ENCODE assay signal across 12 cellular contexts in the genomic region with DNA sequence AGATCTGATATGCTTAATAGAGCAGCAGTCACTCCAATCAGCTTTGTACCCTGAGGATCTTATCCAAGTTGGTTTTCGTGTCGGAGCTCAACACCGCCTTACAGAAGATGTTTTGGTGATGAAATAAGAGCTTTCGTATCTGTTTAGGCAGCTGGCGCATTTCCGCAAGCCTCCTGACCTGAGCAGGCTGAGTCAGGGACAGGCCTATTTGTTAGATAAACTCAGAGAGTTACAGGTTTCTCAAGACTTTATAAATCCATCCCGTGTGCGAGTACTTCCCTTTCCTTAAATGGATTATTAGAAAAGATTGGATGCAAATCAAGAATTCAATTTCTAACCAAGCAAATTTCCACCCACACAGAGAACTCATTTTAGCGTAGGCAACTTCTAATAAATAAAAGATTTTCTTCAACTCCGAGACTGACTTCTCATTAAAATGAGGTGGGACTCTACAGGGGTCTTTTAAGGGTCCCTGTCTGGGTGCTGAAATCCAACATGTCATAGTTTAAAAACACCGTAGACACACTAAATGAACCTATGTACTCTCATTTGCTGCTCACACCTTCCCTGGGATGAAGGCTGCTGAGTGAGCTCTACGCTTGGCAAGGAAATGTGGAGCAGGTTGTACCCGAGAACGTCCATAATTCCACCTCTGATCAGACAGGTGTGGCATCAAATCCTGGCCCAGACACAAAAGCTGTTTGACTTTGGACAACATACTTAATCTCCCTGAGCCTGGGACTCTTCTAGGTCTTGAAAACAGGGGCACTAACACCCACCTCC.
DNase-seq lines count a peak whose midpoint lies in the region; ATAC-seq, FAIRE-seq and TF ChIP-seq lines count a peak whose summit lies in the region.
"Had no signal": no experiment of that assay in that cellular context is flagged by ENCODE, and none has a peak within 500 bp of the region (broad histone marks: within the 10 kb centered on the region; RNA-seq: fewer than 3 reads in every experiment).

No MANE protein-coding gene starts in this region.

- H3K27ac ChIP-seq in body of pancreas (peak overlapping the region; percentile 72 to 84 (median 81)), small intestine (ENCODE audit: low read depth in 1 of 2, low read length in 1 of 2) (peak overlapping the region; percentile 41 to 83), Karpas-422 (ENCODE audit: low read length) (no peak overlapping the region)

- H3K9me3 ChIP-seq in body of pancreas (no peaks in the 10 kb centered on the region), small intestine (ENCODE audit: control insufficient read depth, low read depth) (no peaks in the 10 kb centered on the region), Karpas-422 (ENCODE audit: low read length) (no peaks in the 10 kb centered on the region)

- no peak overlapping the region for H2AFZ ChIP-seq in Karpas-422 (ENCODE audit: low read length)

- H3K4me3 Mint-ChIP-seq in activated T-cell treated with anti-CD3 and anti-CD28 coated beads, Interleukin-2, amount 50 U/mL, for 4 hours = no peak overlapping the region
- H3K4me3 Mint-ChIP-seq: stimulated activated naive CD8-positive, alpha-beta T cell treated with anti-CD3 and anti-CD28 coated beads, Interleukin-15, Interleukin-2, amounts not matched to agents 100 ng/mL and 50 ng/mL, for 24 hours had no signal

- H3K9me2 ChIP-seq in Karpas-422 (replicated peaks; ENCODE audit: insufficient read depth, low read length) = no peaks in the 10 kb centered on the region

- H3K4me3 ChIP-seq in body of pancreas = no peak overlapping the region
- H3K4me3 ChIP-seq in small intestine (ENCODE audit: low read depth in 1 of 2, low read length in 2 of 2) = no peak overlapping the region
- H3K4me3 ChIP-seq in Karpas-422 (ENCODE audit: low read length) = no peak overlapping the region

- H3K36me3 ChIP-seq in body of pancreas (replicated peaks in 1 of 2; ENCODE audit: insufficient read depth in 1 of 2, low read depth in 2 of 2) (no peaks in the 10 kb centered on the region), small intestine (ENCODE audit: control insufficient read depth in 2 of 2, insufficient read depth in 2 of 2, low read length in 2 of 2) (no peaks in the 10 kb centered on the region), Karpas-422 (ENCODE audit: insufficient read depth, low read length) (no peaks in the 10 kb centered on the region)

- intact Hi-C loops in body of pancreas (cut with DNase I) = no loop called here

- FAIRE-seq in small intestine (lab: Jason Lieb, UNC) = no peak

- no peak overlapping the region for H3K4me2 ChIP-seq in Karpas-422 (ENCODE audit: low read depth, low read length, poor library complexity, severe bottlenecking)

- H3K9me3 Mint-ChIP-seq in activated T-cell treated with anti-CD3 and anti-CD28 coated beads, Interleukin-2, amount 50 U/mL, for 4 hours = no peaks in the 10 kb centered on the region
- H3K9me3 Mint-ChIP-seq: stimulated activated naive CD8-positive, alpha-beta T cell treated with anti-CD3 and anti-CD28 coated beads, Interleukin-15, Interleukin-2, amounts not matched to agents 100 ng/mL and 50 ng/mL, for 24 hours had no signal

- no peaks in the 10 kb centered on the region for H4K20me1 ChIP-seq in Karpas-422 (ENCODE audit: insufficient read depth, low read depth, low read length)

- peak in 2 of 3 donors; percentile 18 to 38 for TF ChIP-seq POLR2A in body of pancreas (IDR thresholded peaks at IDR 0.05)

- H3K9ac ChIP-seq in Karpas-422 (ENCODE audit: low read length) = no peak overlapping the region

- no peaks in the 10 kb centered on the region for H3K27me3 ChIP-seq in body of pancreas
- no peaks in the 10 kb centered on the region for H3K27me3 ChIP-seq in small intestine (ENCODE audit: control insufficient read depth in 2 of 2, insufficient read depth in 2 of 2, low read length in 2 of 2)
- H3K27me3 ChIP-seq in Karpas-422 (ENCODE audit: low read length) = no peaks in the 10 kb centered on the region

- H3K4me1 Mint-ChIP-seq in activated T-cell treated with anti-CD3 and anti-CD28 coated beads, Interleukin-2, amount 50 U/mL, for 4 hours (ENCODE audit: low read depth) = no peaks in the 10 kb centered on the region

- peak; percentile 89 for DNase-seq in H4 (ENCODE audit: low spot score)
- DNase-seq in body of pancreas = peak; percentile 83 to 94 (median 92)
- DNase-seq in islet precursor cell = peak; percentile 66
- peak; percentile 93 for DNase-seq in small intestine
- DNase-seq in Karpas-422 = no peak
- no peak for DNase-seq in activated T-cell treated with anti-CD3 and anti-CD28 coated beads, Interleukin-2, amount 50 U/mL, for 4 hours
- DNase-seq in NCI-H82 treated with DMSO at 0.1 percent for 48 hours (lab: John Stamatoyannopoulos, UW; ENCODE audit: unreplicated experiment) = no peak
- DNase-seq: activated CD4-positive, alpha-beta T cell treated with anti-CD3 and anti-CD28 coated beads for 4 hours; cerebellar nuclear complex; NCI-H748 treated with DMSO at 0.1 percent for 48 hours had no signal

- TF ChIP-seq CTCF in body of pancreas (IDR thresholded peaks at IDR 0.05) = peak in 1 of 7 experiments; percentile 3

- ATAC-seq in body of pancreas (peak; percentile 94), GM18907 (IDR thresholded peaks at IDR 0.05; ENCODE audit: unreplicated experiment) (no peak)
- ATAC-seq in activated T-cell treated with anti-CD3 and anti-CD28 coated beads, Interleukin-2, amount 50 U/mL, for 4 hours = no peak

- no peaks in the 10 kb centered on the region for H3K36me3 Mint-ChIP-seq in activated T-cell treated with anti-CD3 and anti-CD28 coated beads, Interleukin-2, amount 50 U/mL, for 4 hours (ENCODE audit: insufficient read depth)

- H3K79me2 ChIP-seq in Karpas-422 (ENCODE audit: low read length) = no peaks in the 10 kb centered on the region

- H3K4me1 ChIP-seq in body of pancreas (peaks cover 19% of the 10 kb centered on the region), small intestine (ENCODE audit: control insufficient read depth in 2 of 2, insufficient read depth in 1 of 2, low read depth in 1 of 2, low read length in 1 of 2) (peaks cover 2 to 6% of the 10 kb centered on the region in 2 donors), Karpas-422 (ENCODE audit: low read length) (no peaks in the 10 kb centered on the region)

- 39 to 41% methylated on average over 14 of the region's 14 CpGs for WGBS in body of pancreas, 2 donors
- whole genome bisulfite sequencing in small intestine, 3 donors = 13 to 43% (median 31%) methylated on average over 14 of the region's 14 CpGs

- H3K27me3 Mint-ChIP-seq in activated T-cell treated with anti-CD3 and anti-CD28 coated beads, Interleukin-2, amount 50 U/mL, for 4 hours (ENCODE audit: low read depth) = peaks cover 3% of the 10 kb centered on the region
- H3K27me3 Mint-ChIP-seq: stimulated activated naive CD8-positive, alpha-beta T cell treated with anti-CD3 and anti-CD28 coated beads, Interleukin-15, Interleukin-2, amounts not matched to agents 100 ng/mL and 50 ng/mL, for 24 hours had no signal

Comparison
In these comparisons a context has a peak if more than half of its experiments do, and no peak if none do; other contexts are left out.
1. DNase-seq: peak in H4 (single experiment), body of pancreas (4 of 4), islet precursor cell (single experiment) and small intestine (single experiment); none in Karpas-422 (single experiment), activated T-cell treated with anti-CD3 and anti-CD28 coated beads, Interleukin-2, amount 50 U/mL, for 4 hours (single experiment) and NCI-H82 treated with DMSO at 0.1 percent for 48 hours (single experiment).